In the genomic region with DNA sequence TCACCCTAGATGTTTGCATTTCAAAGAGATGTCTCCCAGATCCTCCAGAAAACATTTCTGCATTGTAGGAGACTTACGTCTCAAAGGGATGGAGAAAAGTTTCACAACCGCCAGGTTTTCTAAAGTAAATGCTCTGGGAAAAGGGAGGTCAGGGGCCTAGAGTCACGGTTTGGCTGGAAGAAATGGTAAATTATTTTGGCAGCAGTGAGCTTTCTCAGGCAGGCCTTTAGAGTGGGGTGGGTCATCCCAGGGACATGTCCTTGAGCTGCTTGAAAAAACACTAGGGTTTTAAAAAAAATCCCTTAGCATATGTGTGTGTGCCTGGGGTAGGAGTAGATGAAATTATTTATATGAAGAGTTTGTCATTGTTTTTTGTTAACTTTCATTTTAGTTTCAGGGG, we compare ENCODE assay signal across 24 cellular contexts.
"Had no signal": no experiment of that assay in that cellular context is flagged by ENCODE, and none has a peak within 500 bp of the region (broad histone marks: within the 10 kb centered on the region; RNA-seq: fewer than 3 reads in every experiment).

No MANE protein-coding gene starts in this region.

- H3K9me3 ChIP-seq: ascending aorta, body of pancreas, MG63, Peyer's patch had no signal

- H3K36me3 ChIP-seq: ascending aorta, MG63, Peyer's patch had no signal

- DNase-seq: activated CD4-positive, alpha-beta T cell treated with anti-CD3 and anti-CD28 coated beads for 4 hours; activated CD8-positive, alpha-beta memory T cell treated with anti-CD3 and anti-CD28 coated beads, Interleukin-2, amount 50 U/mL, for 48 hours; activated CD8-positive, alpha-beta T cell treated with anti-CD3 and anti-CD28 coated beads for 36 hours; activated naive CD4-positive, alpha-beta T cell treated with anti-CD3 and anti-CD28 coated beads, Interleukin-2, amount 50 U/mL, for 16 hours; activated naive CD8-positive, alpha-beta T cell treated with anti-CD3 and anti-CD28 coated beads, Interleukin-2, amount 10 ng/mL, durations not matched to agents 7 days and 5 days; activated T-cell treated with anti-CD3 and anti-CD28 coated beads, Interleukin-2, amount 50 U/mL, for 1 hour; body of pancreas; MG63; MV-4-11; NCI-H1092 treated with DMSO at 0.1 percent for 48 hours; NCI-H1417 treated with DMSO at 0.1 percent for 48 hours; NCI-H1694; NCI-H2029; NCI-H2107; NCI-H345; NCI-H510A; NCI-H526 treated with DMSO at 0.1 percent for 48 hours; NK-92 treated with Interleukin-12 subunit alpha and Interleukin-12 subunit beta, amount 100 ng/mL, for 24 hours; Peyer's patch; SHP77 treated with DMSO at 0.1 percent for 48 hours had no signal

- H3K4me1 ChIP-seq: ascending aorta, body of pancreas, Peyer's patch had no signal

- H3K4me3 ChIP-seq: ascending aorta, body of pancreas, MG63, Peyer's patch had no signal

- ATAC-seq: activated CD4-positive, CD25-positive, alpha-beta regulatory T cell treated with anti-CD3 and anti-CD28 coated beads, Interleukin-2, amount 50 U/mL, for 24 hours; activated CD8-positive, alpha-beta T cell treated with anti-CD3 and anti-CD28 coated beads for 36 hours; body of pancreas had no signal

- H3K27ac ChIP-seq: ascending aorta, body of pancreas, Peyer's patch, RWPE1 had no signal

- H3K27me3 ChIP-seq: ascending aorta, body of pancreas, MG63, Peyer's patch had no signal

- FAIRE-seq: bronchial epithelial cell had no signal
